Comparison of ENCODE assay signal across 11 cellular contexts in genomic region chr17:77315551-77316190, GRCh38.
DNase-seq lines count a peak whose midpoint lies in the region; ATAC-seq, FAIRE-seq and TF ChIP-seq lines count a peak whose summit lies in the region.
"Had no signal": no experiment of that assay in that cellular context is flagged by ENCODE, and none has a peak within 500 bp of the region (broad histone marks: within the 10 kb centered on the region; RNA-seq: fewer than 3 reads in every experiment).

No MANE protein-coding gene starts in this region.

- H3K27ac Mint-ChIP-seq in endodermal cell, result peak overlapping the region; percentile 86
- H3K27ac Mint-ChIP-seq in nephron, result peak overlapping the region; percentile 77 to 88 (median 87)

- TF ChIP-seq EP300 in A549 (IDR thresholded peaks at IDR 0.05), result no peak

- TF ChIP-seq POLR2A in A549 (IDR thresholded peaks at IDR 0.05; ENCODE audit: low read length), result no peak

- H3K4me1 Mint-ChIP-seq in endodermal cell, result peaks cover 17% of the 10 kb centered on the region
- H3K4me1 Mint-ChIP-seq in nephron, result peaks cover 73% of the 10 kb centered on the region

- H3K27me3 ChIP-seq in HUES6 (ENCODE audit: control insufficient read depth, insufficient read depth, low read length) (no peaks in the 10 kb centered on the region), endodermal cell (ENCODE audit: control insufficient read depth, insufficient read depth, low read length, poor library complexity, severe bottlenecking) (no peaks in the 10 kb centered on the region)
- H3K27me3 ChIP-seq: tibial nerve had no signal

- DNase-seq in A549 (ENCODE audit: low read depth in 1 of 2, low spot score in 1 of 2), result no peak
- peak; percentile 67 for DNase-seq in endodermal cell
- no peak for DNase-seq in D721Med (ENCODE audit: insufficient read length, low spot score)
- DNase-seq in T1000 (lab: John Stamatoyannopoulos, UW), result no peak
- DNase-seq in HPDE6-E6E7 (ENCODE audit: extremely low spot score), result no peak
- no peak for DNase-seq in HEK293T (ENCODE audit: extremely low spot score)
- DNase-seq: cerebellar nuclear complex, natural killer cell had no signal

- no peaks in the 10 kb centered on the region for H3K9me3 Mint-ChIP-seq in endodermal cell
- no peaks in the 10 kb centered on the region for H3K9me3 Mint-ChIP-seq in nephron
- H3K9me3 Mint-ChIP-seq: natural killer cell had no signal

- WGBS in A549 (ENCODE audit: missing lambda C conversion rate), result 78% methylated on average over 16 of the region's 16 CpGs
- WGBS in endodermal cell (ENCODE audit: insufficient coverage in 1 of 2, insufficient read length in 1 of 2), 2 experiments, result 75 to 77% methylated on average over 15 to 16 of the region's 16 CpGs

- no peaks in the 10 kb centered on the region for H3K9me3 ChIP-seq in A549
- H3K9me3 ChIP-seq in HUES6 (ENCODE audit: control insufficient read depth, insufficient read depth, low read depth, low read length), result no peaks in the 10 kb centered on the region
- no peaks in the 10 kb centered on the region for H3K9me3 ChIP-seq in endodermal cell (ENCODE audit: control insufficient read depth, low read length)
- H3K9me3 ChIP-seq: tibial nerve had no signal

- ATAC-seq in A549, result peak; percentile 2 to 7; a peak in 3 of 6 replicates

- CTCF ChIA-PET in A549 (lab: Yijun Ruan, JAX) (interaction anchor here (0.8 to 1.6 kb wide), 5 partner anchors 9 to 75 kb away, joined by 3 to 8 read pairs (median 4); no protein-coding TSS in a partner anchor), HEK293T (lab: Yijun Ruan, JAX) (no interaction called here)

- TF ChIP-seq CTCF in A549 (IDR thresholded peaks at IDR 0.05) (no peak), endodermal cell (conservative IDR thresholded peaks at IDR 0.05) (no peak), nephron (IDR thresholded peaks at IDR 0.05; ENCODE audit: unreplicated experiment in 3 of 3) (no peak), D721Med (IDR thresholded peaks at IDR 0.05; ENCODE audit: insufficient read depth, missing control alignments) (no peak)

- H3K4me3 Mint-ChIP-seq in endodermal cell (no peak overlapping the region), nephron (peak overlapping the region in 1 of 3 experiments; percentile 14)
- H3K4me3 Mint-ChIP-seq: natural killer cell had no signal

- peaks cover 48% of the 10 kb centered on the region for H3K4me1 ChIP-seq in A549
- H3K4me1 ChIP-seq in HUES6 (ENCODE audit: control insufficient read depth, insufficient read depth, low read length), result peaks cover 52% of the 10 kb centered on the region
- no peaks in the 10 kb centered on the region for H3K4me1 ChIP-seq in endodermal cell (ENCODE audit: control insufficient read depth, insufficient read depth, low read length)

- H3K27ac ChIP-seq in A549 (peak overlapping the region; percentile 54 to 82), HUES6 (ENCODE audit: low read depth, low read length) (peak overlapping the region; percentile 43; the same call in 1 of the 2 replicates), endodermal cell (ENCODE audit: low read depth, low read length) (no peak overlapping the region)

- no peak for FAIRE-seq in A549 (lab: Jason Lieb, UNC)
- FAIRE-seq in D721Med (lab: Jason Lieb, UNC), result no peak

- H3K4me3 ChIP-seq in A549 (no peak overlapping the region), HUES6 (ENCODE audit: low read depth, low read length) (no peak overlapping the region), endodermal cell (ENCODE audit: low read length) (no peak overlapping the region)
- H3K4me3 ChIP-seq: tibial nerve had no signal

- H3K9ac ChIP-seq in HUES6 (ENCODE audit: low read length) (peak overlapping the region; percentile 9), endodermal cell (ENCODE audit: extremely low read depth, low read length, poor library complexity, severe bottlenecking) (no peak overlapping the region)

- H3K36me3 Mint-ChIP-seq in endodermal cell (ENCODE audit: low read depth), result peaks cover 9% of the 10 kb centered on the region
- H3K36me3 Mint-ChIP-seq in nephron (ENCODE audit: low read depth), result no peaks in the 10 kb centered on the region
- H3K36me3 Mint-ChIP-seq: natural killer cell had no signal

- peak overlapping the region; percentile 59 for H3K4me2 ChIP-seq in A549

- no peaks in the 10 kb centered on the region for H3K27me3 Mint-ChIP-seq in endodermal cell (ENCODE audit: insufficient read depth)
- H3K27me3 Mint-ChIP-seq in nephron (ENCODE audit: low read depth), result peaks cover 7% of the 10 kb centered on the region

- POLR2A ChIA-PET in A549 (lab: Yijun Ruan, JAX), result interaction anchor here (0.6 kb wide), 1 partner anchor 40 kb away, joined by 3 read pairs; no protein-coding TSS in a partner anchor
- POLR2A ChIA-PET in HEK293T (lab: Yijun Ruan, JAX), result no interaction called here

- TF ChIP-seq RAD21 in A549 (conservative IDR thresholded peaks at IDR 0.05 in 1 of 2, IDR thresholded peaks at IDR 0.05 in 1 of 2), result no peak

- H3K36me3 ChIP-seq in HUES6 (ENCODE audit: control insufficient read depth, insufficient read depth, low read length) (0 out of 2 replicates have a peak, but pooled peaks cover 1% of the 10 kb centered on the region), endodermal cell (ENCODE audit: control insufficient read depth, insufficient read depth, low read length) (no peaks in the 10 kb centered on the region)
- H3K36me3 ChIP-seq: tibial nerve had no signal

TF ChIP-seq in A549, 52 proteins besides CTCF, POLR2A, EP300 and RAD21 (continues in another document):
- TF ChIP-seq FOXS1 (CRISPR knock-in tag; IDR thresholded peaks at IDR 0.05), result no peak
- no peak for TF ChIP-seq PBX3 (IDR thresholded peaks at IDR 0.05)
- no peak for TF ChIP-seq SMC3 (IDR thresholded peaks at IDR 0.05)
- no peak for TF ChIP-seq RARB (CRISPR knock-in tag; IDR thresholded peaks at IDR 0.05)
- TF ChIP-seq KDM5A (IDR thresholded peaks at IDR 0.05), result no peak
- TF ChIP-seq, protein P1, sequence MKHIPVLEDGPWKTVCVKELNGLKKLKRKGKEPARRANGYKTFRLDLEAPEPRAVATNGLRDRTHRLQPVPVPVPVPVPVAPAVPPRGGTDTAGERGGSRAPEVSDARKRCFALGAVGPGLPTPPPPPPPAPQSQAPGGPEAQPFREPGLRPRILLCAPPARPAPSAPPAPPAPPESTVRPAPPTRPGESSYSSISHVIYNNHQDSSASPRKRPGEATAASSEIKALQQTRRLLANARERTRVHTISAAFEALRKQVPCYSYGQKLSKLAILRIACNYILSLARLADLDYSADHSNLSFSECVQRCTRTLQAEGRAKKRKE (CRISPR knock-in tag; IDR thresholded peaks at IDR 0.05; ENCODE audit: low read depth), result no peak
- no peak for TF ChIP-seq ZFP36 (IDR thresholded peaks at IDR 0.05; ENCODE audit: borderline replicate concordance, partially characterized antibody)

TF ChIP-seq in HEK293T, 16 proteins besides CTCF, POLR2A, EP300 and RAD21:
- TF ChIP-seq LEF1 (IDR thresholded peaks at IDR 0.05; ENCODE audit: borderline replicate concordance), result no peak
- no peak for TF ChIP-seq BHLHE40 (IDR thresholded peaks at IDR 0.05; ENCODE audit: borderline replicate concordance)
- TF ChIP-seq FOXA1 (IDR thresholded peaks at IDR 0.05), result no peak
- no peak for TF ChIP-seq TARDBP (IDR thresholded peaks at IDR 0.05)
- TF ChIP-seq ARNT (IDR thresholded peaks at IDR 0.05), result no peak
- TF ChIP-seq L3MBTL2 (conservative IDR thresholded peaks at IDR 0.05), result no peak
- TF ChIP-seq FOXK2 (IDR thresholded peaks at IDR 0.05), result no peak
- TF ChIP-seq ZNF384 (IDR thresholded peaks at IDR 0.05), result no peak
- TF ChIP-seq NFRKB (IDR thresholded peaks at IDR 0.05), result no peak
- TF ChIP-seq CTBP1 (IDR thresholded peaks at IDR 0.05; ENCODE audit: borderline replicate concordance), result no peak
- no peak for TF ChIP-seq HDGF (IDR thresholded peaks at IDR 0.05; ENCODE audit: borderline replicate concordance)
- TF ChIP-seq PKNOX1 (IDR thresholded peaks at IDR 0.05), result no peak
- no peak for TF ChIP-seq SP1 (IDR thresholded peaks at IDR 0.05)
- TF ChIP-seq FOXM1 (IDR thresholded peaks at IDR 0.05; ENCODE audit: borderline replicate concordance), result no peak
- TF ChIP-seq SUZ12 (IDR thresholded peaks at IDR 0.05), result no peak
- no peak for TF ChIP-seq ELF4 (IDR thresholded peaks at IDR 0.05)
